In genomic region chr2:25397777-25398176, GRCh38 we compare ENCODE assay signal across 18 cellular contexts. TPM values are rescaled to one million over a fixed set of nuclear protein-coding genes. Genes with fewer than 3 reads are reported as not detected.
A peak's percentile ranks its signal among the peaks of the same experiment; 100 is the strongest.
DNase-seq lines count a peak whose midpoint lies in the region; ATAC-seq and TF ChIP-seq lines count a peak whose summit lies in the region.
"Had no signal": no experiment of that assay in that cellular context is flagged by ENCODE, and none has a peak within 500 bp of the region (broad histone marks: within the 10 kb centered on the region; RNA-seq: fewer than 3 reads in every experiment).

No MANE protein-coding gene starts in this region.

- ATAC-seq in stimulated activated naive CD8-positive, alpha-beta T cell treated with anti-CD3 and anti-CD28 coated beads, Interleukin-15, amount 100 ng/mL, for 72 hours = no peak
- no peak for ATAC-seq in HG03439 (IDR thresholded peaks at IDR 0.05; ENCODE audit: unreplicated experiment)
- ATAC-seq: CD8-positive, alpha-beta T cell had no signal

- H3K9me3 Mint-ChIP-seq in glutamatergic neuron (ENCODE audit: unreplicated experiment) = peaks cover 6% of the 10 kb centered on the region
- no peaks in the 10 kb centered on the region for H3K9me3 Mint-ChIP-seq in stimulated activated naive CD8-positive, alpha-beta T cell treated with anti-CD3 and anti-CD28 coated beads, Interleukin-15, amount 100 ng/mL, for 72 hours
- H3K9me3 Mint-ChIP-seq: CD8-positive, alpha-beta T cell had no signal

- peak overlapping the region; percentile 88 for H3K27ac Mint-ChIP-seq in glutamatergic neuron (ENCODE audit: unreplicated experiment)
- peak overlapping the region in 1 of 2 donors; percentile 21 for H3K27ac Mint-ChIP-seq in stimulated activated naive CD8-positive, alpha-beta T cell treated with anti-CD3 and anti-CD28 coated beads, Interleukin-15, amount 100 ng/mL, for 72 hours
- H3K27ac Mint-ChIP-seq: CD8-positive, alpha-beta T cell had no signal

- H3K4me1 Mint-ChIP-seq in glutamatergic neuron (ENCODE audit: low read depth, unreplicated experiment) = peaks cover 40% of the 10 kb centered on the region
- H3K4me1 Mint-ChIP-seq in stimulated activated naive CD8-positive, alpha-beta T cell treated with anti-CD3 and anti-CD28 coated beads, Interleukin-15, amount 100 ng/mL, for 72 hours = peaks cover 11% of the 10 kb centered on the region

- DNase-seq in DMS 273 treated with DMSO at 0.1 percent for 48 hours (lab: John Stamatoyannopoulos, UW) (peak; percentile 73), NCI-H1694 (lab: John Stamatoyannopoulos, UW) (peak; percentile 49), NCI-H82 treated with DMSO at 0.1 percent for 48 hours (lab: John Stamatoyannopoulos, UW; ENCODE audit: unreplicated experiment) (peak; percentile 28), glutamatergic neuron (no peak), NCI-H1417 (lab: John Stamatoyannopoulos, UW) (no peak), NCI-H1105 treated with DMSO at 0.1 percent for 48 hours (lab: John Stamatoyannopoulos, UW) (no peak)
- no peak for DNase-seq in stimulated activated naive CD8-positive, alpha-beta T cell treated with anti-CD3 and anti-CD28 coated beads, Interleukin-15, amount 100 ng/mL, for 72 hours
- DNase-seq: Calu3; CD8-positive, alpha-beta T cell; DMS79 treated with DMSO at 0.1 percent for 48 hours; Kasumi-1; MG63; NCI-H1048; NCI-H146; NCI-H226; NCI-H526; SHP77 had no signal

- no peaks in the 10 kb centered on the region for H3K36me3 Mint-ChIP-seq in glutamatergic neuron (ENCODE audit: unreplicated experiment)

- TF ChIP-seq CTCF in glutamatergic neuron (IDR thresholded peaks at IDR 0.05; ENCODE audit: partially characterized antibody, unreplicated experiment) = no peak

- H3K27me3 Mint-ChIP-seq in glutamatergic neuron (ENCODE audit: unreplicated experiment) = peaks cover 5% of the 10 kb centered on the region
- no peaks in the 10 kb centered on the region for H3K27me3 Mint-ChIP-seq in stimulated activated naive CD8-positive, alpha-beta T cell treated with anti-CD3 and anti-CD28 coated beads, Interleukin-15, amount 100 ng/mL, for 72 hours

- H3K4me3 Mint-ChIP-seq in glutamatergic neuron (ENCODE audit: unreplicated experiment) = no peak overlapping the region
- no peak overlapping the region for H3K4me3 Mint-ChIP-seq in stimulated activated naive CD8-positive, alpha-beta T cell treated with anti-CD3 and anti-CD28 coated beads, Interleukin-15, amount 100 ng/mL, for 72 hours
- H3K4me3 Mint-ChIP-seq: CD8-positive, alpha-beta T cell had no signal

RNA-seq across cellular contexts. Expression of gene DNMT3A, which starts 56.1 kb away (rescaled TPM):
- total RNA-seq in glutamatergic neuron (ENCODE audit: unreplicated experiment) = 175 TPM

Comparison
In these comparisons a context has a peak if more than half of its experiments do, and no peak if none do; other contexts are left out.
1. DNase-seq: peak in DMS 273 treated with DMSO at 0.1 percent for 48 hours (single experiment), NCI-H1694 (single experiment) and NCI-H82 treated with DMSO at 0.1 percent for 48 hours (single experiment); none in glutamatergic neuron (single experiment), stimulated activated naive CD8-positive, alpha-beta T cell treated with anti-CD3 and anti-CD28 coated beads, Interleukin-15, amount 100 ng/mL, for 72 hours (0 of 2), NCI-H1417 (0 of 3) and NCI-H1105 treated with DMSO at 0.1 percent for 48 hours (single experiment).